In genomic region chr2:10720983-10721343, GRCh38 we compare ENCODE assay signal across 9 cellular contexts. TPM values are rescaled to one million over a fixed set of nuclear protein-coding genes. Genes with fewer than 3 reads are reported as not detected.
A peak's percentile ranks its signal among the peaks of the same experiment; 100 is the strongest.
DNase-seq lines count a peak whose midpoint lies in the region; TF ChIP-seq lines count a peak whose summit lies in the region.
"Had no signal": no experiment of that assay in that cellular context is flagged by ENCODE, and none has a peak within 500 bp of the region (broad histone marks: within the 10 kb centered on the region; RNA-seq: fewer than 3 reads in every experiment).

No MANE protein-coding gene starts in this region.

- H3K4me1 ChIP-seq in iPS DF 6.9 (ENCODE audit: control insufficient read depth, insufficient read depth, low read length) (peaks cover 5% of the 10 kb centered on the region; the same call in 1 of the 2 replicates), thymus (ENCODE audit: control insufficient read depth, insufficient read depth, low read length) (no peaks in the 10 kb centered on the region)

- no CpG with 5 or more reads among the region's 28 CpGs for WGBS in iPS DF 6.9 (ENCODE audit: insufficient coverage, insufficient read length)
- WGBS in thymus: 10% methylated on average over 28 of the region's 28 CpGs

- H3K27ac ChIP-seq in iPS DF 6.9 (ENCODE audit: low read length): no peak overlapping the region
- no peak overlapping the region for H3K27ac ChIP-seq in thymus (ENCODE audit: low read depth)

- H3K9me3 Mint-ChIP-seq in activated CD4-positive, alpha-beta memory T cell treated with anti-CD3 and anti-CD28 coated beads for 36 hours: no peaks in the 10 kb centered on the region
- no peaks in the 10 kb centered on the region for H3K9me3 Mint-ChIP-seq in activated CD4-positive, alpha-beta memory T cell treated with anti-CD3 and anti-CD28 coated beads, Interleukin-2, amount 10 ng/mL, durations not matched to agents 7 days and 5 days
- peaks cover 0 to 12% (median 5%) of the 10 kb centered on the region in 7 donors for H3K9me3 Mint-ChIP-seq in CD14-positive monocyte

- CTCF ChIA-PET in activated CD4-positive, alpha-beta memory T cell treated with anti-CD3 and anti-CD28 coated beads for 36 hours (lab: Charles Lee): no interaction called here
- CTCF ChIA-PET in activated CD4-positive, alpha-beta memory T cell treated with anti-CD3 and anti-CD28 coated beads, Interleukin-2, amount 10 ng/mL, durations not matched to agents 7 days and 5 days (lab: Charles Lee): no interaction called here

- intact Hi-C loops in activated CD4-positive, alpha-beta memory T cell treated with anti-CD3 and anti-CD28 coated beads for 36 hours (cut with micrococcal nuclease): no loop called here
- intact Hi-C loops in CD14-positive monocyte (cut with micrococcal nuclease): no loop called here

- no peaks in the 10 kb centered on the region; the same call in 1 of the 2 replicates for H3K36me3 ChIP-seq in iPS DF 6.9 (ENCODE audit: control insufficient read depth, insufficient read depth, low read length)
- H3K36me3 ChIP-seq in thymus (ENCODE audit: control insufficient read depth, insufficient read depth): no peaks in the 10 kb centered on the region

- H3K4me1 Mint-ChIP-seq in activated CD4-positive, alpha-beta memory T cell treated with anti-CD3 and anti-CD28 coated beads for 36 hours (ENCODE audit: low read depth): peaks cover 9% of the 10 kb centered on the region
- H3K4me1 Mint-ChIP-seq in activated CD4-positive, alpha-beta memory T cell treated with anti-CD3 and anti-CD28 coated beads, Interleukin-2, amount 10 ng/mL, durations not matched to agents 7 days and 5 days: peaks cover 8% of the 10 kb centered on the region
- peaks cover 15% of the 10 kb centered on the region for H3K4me1 Mint-ChIP-seq in CD14-positive monocyte

- H3K27me3 Mint-ChIP-seq in activated CD4-positive, alpha-beta memory T cell treated with anti-CD3 and anti-CD28 coated beads for 36 hours: peaks cover 42% of the 10 kb centered on the region
- peaks cover 58% of the 10 kb centered on the region for H3K27me3 Mint-ChIP-seq in activated CD4-positive, alpha-beta memory T cell treated with anti-CD3 and anti-CD28 coated beads, Interleukin-2, amount 10 ng/mL, durations not matched to agents 7 days and 5 days
- peaks cover 70 to 82% (median 71%) of the 10 kb centered on the region in 3 donors for H3K27me3 Mint-ChIP-seq in CD14-positive monocyte (ENCODE audit: low read depth in 3 of 3)

- H3K27ac Mint-ChIP-seq in activated CD4-positive, alpha-beta memory T cell treated with anti-CD3 and anti-CD28 coated beads for 36 hours: no peak overlapping the region
- no peak overlapping the region for H3K27ac Mint-ChIP-seq in activated CD4-positive, alpha-beta memory T cell treated with anti-CD3 and anti-CD28 coated beads, Interleukin-2, amount 10 ng/mL, durations not matched to agents 7 days and 5 days
- H3K27ac Mint-ChIP-seq in CD14-positive monocyte: no peak overlapping the region

- peak overlapping the region; percentile 46 for H3K4me3 Mint-ChIP-seq in activated CD4-positive, alpha-beta memory T cell treated with anti-CD3 and anti-CD28 coated beads for 36 hours
- no peak overlapping the region for H3K4me3 Mint-ChIP-seq in activated CD4-positive, alpha-beta memory T cell treated with anti-CD3 and anti-CD28 coated beads, Interleukin-2, amount 10 ng/mL, durations not matched to agents 7 days and 5 days
- peak overlapping the region in 1 of 2 donors; percentile 76 for H3K4me3 Mint-ChIP-seq in CD14-positive monocyte

- peak overlapping the region; percentile 31; the same call in 1 of the 2 replicates for H3K4me3 ChIP-seq in iPS DF 6.9 (ENCODE audit: low read length)
- peak overlapping the region; percentile 27 for H3K4me3 ChIP-seq in thymus (ENCODE audit: low read length)

- DNase-seq in activated CD4-positive, alpha-beta memory T cell treated with anti-CD3 and anti-CD28 coated beads for 36 hours: no peak
- no peak for DNase-seq in activated CD4-positive, alpha-beta memory T cell treated with anti-CD3 and anti-CD28 coated beads, Interleukin-2, amount 10 ng/mL, durations not matched to agents 7 days and 5 days
- DNase-seq in NCI-H748 (lab: John Stamatoyannopoulos, UW; ENCODE audit: unreplicated experiment) (peak; percentile 87), iPS DF 6.9 (ENCODE audit: low read depth, low spot score) (no peak), CD14-positive monocyte (ENCODE audit: low spot score) (no peak), hepatic stellate cell (ENCODE audit: low spot score) (no peak), NCI-H446 (lab: John Stamatoyannopoulos, UW) (no peak)

- no peaks in the 10 kb centered on the region for H3K9me3 ChIP-seq in iPS DF 6.9 (ENCODE audit: control insufficient read depth, insufficient read depth, low read length)
- peaks cover 2% of the 10 kb centered on the region for H3K9me3 ChIP-seq in thymus (ENCODE audit: control insufficient read depth)

- POLR2A ChIA-PET in activated CD4-positive, alpha-beta memory T cell treated with anti-CD3 and anti-CD28 coated beads for 36 hours (lab: Charles Lee): no interaction called here
- POLR2A ChIA-PET in activated CD4-positive, alpha-beta memory T cell treated with anti-CD3 and anti-CD28 coated beads, Interleukin-2, amount 10 ng/mL, durations not matched to agents 7 days and 5 days (lab: Charles Lee): no interaction called here

- no peaks in the 10 kb centered on the region for H3K36me3 Mint-ChIP-seq in activated CD4-positive, alpha-beta memory T cell treated with anti-CD3 and anti-CD28 coated beads for 36 hours
- H3K36me3 Mint-ChIP-seq in activated CD4-positive, alpha-beta memory T cell treated with anti-CD3 and anti-CD28 coated beads, Interleukin-2, amount 10 ng/mL, durations not matched to agents 7 days and 5 days (ENCODE audit: low read depth): no peaks in the 10 kb centered on the region
- no peaks in the 10 kb centered on the region for H3K36me3 Mint-ChIP-seq in CD14-positive monocyte

- H3K27me3 ChIP-seq in iPS DF 6.9 (ENCODE audit: control insufficient read depth, insufficient read depth, low read length) (peaks cover 33% of the 10 kb centered on the region), thymus (ENCODE audit: control insufficient read depth, insufficient read depth) (peaks cover 33% of the 10 kb centered on the region)

- no peak for TF ChIP-seq CTCF in CD14-positive monocyte (IDR thresholded peaks at IDR 0.05)

RNA-seq across cellular contexts. Expression of gene ATP6V1C2, which starts 0.5 kb away (rescaled TPM):
- not detected for total RNA-seq in activated CD4-positive, alpha-beta memory T cell treated with anti-CD3 and anti-CD28 coated beads for 36 hours
- total RNA-seq in activated CD4-positive, alpha-beta memory T cell treated with anti-CD3 and anti-CD28 coated beads, Interleukin-2, amount 10 ng/mL, durations not matched to agents 7 days and 5 days: not detected
- 10.6 TPM for polyA plus RNA-seq in thymus
- polyA plus RNA-seq in CD14-positive monocyte: not detected
- total RNA-seq: LHCN-M2 had no signal

RNA-seq across cellular contexts. Expression of gene NOL10, which starts 31.2 kb away (rescaled TPM):
- total RNA-seq in activated CD4-positive, alpha-beta memory T cell treated with anti-CD3 and anti-CD28 coated beads for 36 hours: 10 to 100 TPM; 31.3 to 32.4 TPM
- total RNA-seq in activated CD4-positive, alpha-beta memory T cell treated with anti-CD3 and anti-CD28 coated beads, Interleukin-2, amount 10 ng/mL, durations not matched to agents 7 days and 5 days: 10 to 100 TPM; 19.5 to 21.9 TPM
- polyA plus RNA-seq in thymus (11.8 TPM), CD14-positive monocyte (10 to 100 TPM in 1 of 2 donors, 1 to 10 TPM in 1; 9.9 to 12.8 TPM)
